10 cellular contexts compared by ENCODE assay signal in the genomic region with DNA sequence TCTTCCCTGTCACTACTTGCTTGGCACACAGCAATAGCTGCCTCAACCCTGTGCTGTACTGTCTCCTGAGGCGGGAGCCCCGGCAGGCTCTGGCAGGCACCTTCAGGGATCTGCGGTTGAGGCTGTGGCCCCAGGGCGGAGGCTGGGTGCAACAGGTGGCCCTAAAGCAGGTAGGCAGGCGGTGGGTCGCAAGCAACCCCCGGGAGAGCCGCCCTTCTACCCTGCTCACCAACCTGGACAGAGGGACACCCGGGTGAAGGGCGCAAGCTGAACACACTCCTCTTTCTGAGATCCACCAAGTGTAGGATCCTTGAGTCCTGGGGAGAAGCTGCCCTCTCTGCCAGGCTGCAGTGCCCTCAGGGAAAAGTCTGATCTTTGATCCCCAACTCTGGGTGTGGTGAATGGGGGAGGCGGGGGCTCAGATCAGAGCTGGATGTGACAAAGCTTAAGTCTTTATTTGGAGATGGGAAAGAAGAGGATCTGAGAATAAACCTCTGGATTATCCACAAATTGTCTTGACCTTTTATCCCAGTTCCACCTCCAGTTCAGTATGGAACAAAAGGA. TPM values are rescaled to one million over a fixed set of nuclear protein-coding genes. Genes with fewer than 3 reads are reported as not detected.
DNase-seq lines count a peak whose midpoint lies in the region; ATAC-seq, FAIRE-seq and TF ChIP-seq lines count a peak whose summit lies in the region.
"Had no signal": no experiment of that assay in that cellular context is flagged by ENCODE, and none has a peak within 500 bp of the region (broad histone marks: within the 10 kb centered on the region; RNA-seq: fewer than 3 reads in every experiment).

No MANE protein-coding gene starts in this region.

- intact Hi-C loops in activated CD4-positive, alpha-beta T cell treated with anti-CD3 and anti-CD28 coated beads for 36 hours (cut with DNase I, micrococcal nuclease), result no loop called here
- intact Hi-C loops in OCI-LY7 (cut with micrococcal nuclease; ENCODE audit: unreplicated experiment) (no loop called here), dorsolateral prefrontal cortex (cut with DNase I) (no loop called here)

- no peaks in the 10 kb centered on the region for H3K27me3 ChIP-seq in dorsolateral prefrontal cortex
- H3K27me3 ChIP-seq: adrenal gland had no signal

- DNase-seq in activated CD4-positive, alpha-beta T cell treated with anti-CD3 and anti-CD28 coated beads for 36 hours, result peak; percentile 22
- DNase-seq in activated CD4-positive, alpha-beta T cell treated with anti-CD3 and anti-CD28 coated beads for 4 hours, result no peak
- DNase-seq in OCI-LY7 (ENCODE audit: low spot score) (no peak), dorsolateral prefrontal cortex (peak in 1 of 10 donors; percentile 42), ACHN (no peak), GM12891 (ENCODE audit: insufficient read length, low spot score) (no peak), glutamatergic neuron (no peak)
- DNase-seq: adrenal gland, NCI-H748 treated with DMSO at 0.1 percent for 48 hours had no signal

- ATAC-seq in activated CD4-positive, alpha-beta T cell treated with anti-CD3 and anti-CD28 coated beads for 36 hours, result no peak
- ATAC-seq in stimulated activated memory B cell treated with anti-CD40 and anti-IgM and Interleukin-4, amounts not matched to agents 10 μg/mL and 1 μg/mL and 100 μg/mL, for 72 hours, result no peak

- TF ChIP-seq POLR2A in GM12891 (IDR thresholded peaks at IDR 0.05; ENCODE audit: low read depth, low read length), result no peak

- POLR2A ChIA-PET in activated CD4-positive, alpha-beta T cell treated with anti-CD3 and anti-CD28 coated beads for 36 hours (lab: Charles Lee), result interaction anchor here (0.6 to 1.0 kb wide), 2 partner anchors 36 to 268 kb away, joined by 3 read pairs; partner anchors contain the start of gene ARHGEF2
- POLR2A ChIA-PET in OCI-LY7 (lab: Charles Lee), result interaction anchor here (1.0 to 4.3 kb wide), 3 partner anchors 12 to 40 kb away, joined by 4 to 34 read pairs (median 32); partner anchors contain the start of gene ARHGEF2

- FAIRE-seq in GM12891 (lab: Jason Lieb, UNC), result no peak

- CTCF ChIA-PET in activated CD4-positive, alpha-beta T cell treated with anti-CD3 and anti-CD28 coated beads for 36 hours (lab: Charles Lee), result interaction anchor here (0.5 to 3.0 kb wide), 5 partner anchors 9 to 50 kb away, joined by 3 to 18 read pairs (median 4); partner anchors contain the start of gene KHDC4
- CTCF ChIA-PET in OCI-LY7 (lab: Charles Lee; ENCODE audit: unreplicated experiment), result interaction anchor here (0.6 to 2.8 kb wide), 2 partner anchors 36 to 47 kb away, joined by 4 to 8 read pairs; partner anchors contain the start of gene ARHGEF2

- H3K4me2 ChIP-seq in OCI-LY7 (ENCODE audit: low read length), result peak overlapping the region; percentile 27

- no peak overlapping the region for H2AFZ ChIP-seq in OCI-LY7 (ENCODE audit: low read length)

- H3K27me3 Mint-ChIP-seq in activated CD4-positive, alpha-beta T cell treated with anti-CD3 and anti-CD28 coated beads for 36 hours, result no peaks in the 10 kb centered on the region
- no peaks in the 10 kb centered on the region for H3K27me3 Mint-ChIP-seq in stimulated activated memory B cell treated with anti-CD40 and anti-IgM and Interleukin-4, amounts not matched to agents 10 μg/mL and 1 μg/mL and 100 μg/mL, for 72 hours
- H3K27me3 Mint-ChIP-seq in glutamatergic neuron (ENCODE audit: unreplicated experiment), result peaks cover 4% of the 10 kb centered on the region

- H3K27ac ChIP-seq in OCI-LY7 (ENCODE audit: low read depth, low read length, poor library complexity, severe bottlenecking), result peak overlapping the region; percentile 96
- H3K27ac ChIP-seq in dorsolateral prefrontal cortex, result peak overlapping the region in 37 of 59 donors; percentile 4 to 83 (median 49)

- H3K27ac Mint-ChIP-seq in activated CD4-positive, alpha-beta T cell treated with anti-CD3 and anti-CD28 coated beads for 36 hours, result peak overlapping the region; percentile 92
- peak overlapping the region; percentile 88 for H3K27ac Mint-ChIP-seq in stimulated activated memory B cell treated with anti-CD40 and anti-IgM and Interleukin-4, amounts not matched to agents 10 μg/mL and 1 μg/mL and 100 μg/mL, for 72 hours
- H3K27ac Mint-ChIP-seq in glutamatergic neuron (ENCODE audit: unreplicated experiment), result no peak overlapping the region

- peaks cover 13% of the 10 kb centered on the region for H3K36me3 ChIP-seq in OCI-LY7 (ENCODE audit: insufficient read depth, low read length)

- H3K36me3 Mint-ChIP-seq in activated CD4-positive, alpha-beta T cell treated with anti-CD3 and anti-CD28 coated beads for 36 hours (ENCODE audit: low read depth), result peaks cover 29% of the 10 kb centered on the region
- H3K36me3 Mint-ChIP-seq in stimulated activated memory B cell treated with anti-CD40 and anti-IgM and Interleukin-4, amounts not matched to agents 10 μg/mL and 1 μg/mL and 100 μg/mL, for 72 hours, result peaks cover 14% of the 10 kb centered on the region
- no peaks in the 10 kb centered on the region for H3K36me3 Mint-ChIP-seq in glutamatergic neuron (ENCODE audit: unreplicated experiment)

- no TSS peak for BruUV-seq in OCI-LY7 (replicated peaks; lab: Mats Ljungman, UMichigan)

- no peaks in the 10 kb centered on the region for H3K9me3 ChIP-seq in OCI-LY7 (ENCODE audit: low read length)
- H3K9me3 ChIP-seq: adrenal gland had no signal

- no peaks in the 10 kb centered on the region for H3K9me3 Mint-ChIP-seq in activated CD4-positive, alpha-beta T cell treated with anti-CD3 and anti-CD28 coated beads for 36 hours (ENCODE audit: low read depth)
- H3K9me3 Mint-ChIP-seq in stimulated activated memory B cell treated with anti-CD40 and anti-IgM and Interleukin-4, amounts not matched to agents 10 μg/mL and 1 μg/mL and 100 μg/mL, for 72 hours, result no peaks in the 10 kb centered on the region
- H3K9me3 Mint-ChIP-seq in glutamatergic neuron (ENCODE audit: unreplicated experiment), result peaks cover 2% of the 10 kb centered on the region

- TF ChIP-seq CTCF in OCI-LY7 (conservative IDR thresholded peaks at IDR 0.05; ENCODE audit: low read length) (no peak), dorsolateral prefrontal cortex (IDR thresholded peaks at IDR 0.05 in 54 of 56, conservative IDR thresholded peaks at IDR 0.05 in 2 of 56; ENCODE audit: low read depth in 1 of 56, partially characterized antibody in 56 of 56) (no peak), glutamatergic neuron (IDR thresholded peaks at IDR 0.05; ENCODE audit: partially characterized antibody, unreplicated experiment) (no peak)

- in situ Hi-C loops in ACHN (cut with HindIII; ENCODE audit: low pct_ligation_motif_present, low pct_unique_long_range_greater_than_20kb, low sequenced_read_pairs), result no loop called here

- no peak overlapping the region for H3K4me3 Mint-ChIP-seq in activated CD4-positive, alpha-beta T cell treated with anti-CD3 and anti-CD28 coated beads for 36 hours
- H3K4me3 Mint-ChIP-seq in stimulated activated memory B cell treated with anti-CD40 and anti-IgM and Interleukin-4, amounts not matched to agents 10 μg/mL and 1 μg/mL and 100 μg/mL, for 72 hours, result peak overlapping the region; percentile 47
- H3K4me3 Mint-ChIP-seq in glutamatergic neuron (ENCODE audit: unreplicated experiment), result no peak overlapping the region

- H3K4me3 ChIP-seq in OCI-LY7 (ENCODE audit: low read depth, low read length, poor library complexity, severe bottlenecking), result no peak overlapping the region
- H3K4me3 ChIP-seq in dorsolateral prefrontal cortex, result no peak overlapping the region
- H3K4me3 ChIP-seq: adrenal gland had no signal

- H3K79me2 ChIP-seq in OCI-LY7 (ENCODE audit: insufficient read depth, low read depth, low read length), result no peaks in the 10 kb centered on the region

- H3K4me1 Mint-ChIP-seq in activated CD4-positive, alpha-beta T cell treated with anti-CD3 and anti-CD28 coated beads for 36 hours, result peaks cover 78% of the 10 kb centered on the region
- peaks cover 85% of the 10 kb centered on the region for H3K4me1 Mint-ChIP-seq in stimulated activated memory B cell treated with anti-CD40 and anti-IgM and Interleukin-4, amounts not matched to agents 10 μg/mL and 1 μg/mL and 100 μg/mL, for 72 hours
- H3K4me1 Mint-ChIP-seq in glutamatergic neuron (ENCODE audit: low read depth, unreplicated experiment), result peaks cover 1% of the 10 kb centered on the region

- H3K4me1 ChIP-seq in OCI-LY7 (ENCODE audit: insufficient read depth, low read length, poor library complexity, severe bottlenecking), result peaks cover 90% of the 10 kb centered on the region

- no peaks in the 10 kb centered on the region for H4K20me1 ChIP-seq in OCI-LY7 (ENCODE audit: insufficient read depth, low read length)

- no peaks in the 10 kb centered on the region for H3K9me2 ChIP-seq in OCI-LY7 (ENCODE audit: insufficient read depth, low read length)

TF ChIP-seq in GM12891, 5 proteins besides CTCF, POLR2A, EP300 and RAD21:
- no peak for TF ChIP-seq TAF1 (IDR thresholded peaks at IDR 0.05; ENCODE audit: low read depth, low read length)

RNA-seq across cellular contexts. Expression of gene RXFP4, which starts 1.2 kb away (rescaled TPM):
- total RNA-seq in activated CD4-positive, alpha-beta T cell treated with anti-CD3 and anti-CD28 coated beads for 36 hours, result not detected
- 3.0 TPM in 1 of 2 replicates, not detected in the other for total RNA-seq in OCI-LY7 (2014; rRNA removed; shearing (Covaris generic))
- total RNA-seq in OCI-LY7 (2022), result 0.34 TPM in 1 of 2 replicates, not detected in the other
- not detected for total RNA-seq in dorsolateral prefrontal cortex
- polyA plus RNA-seq in GM12891 (2012; ENCODE audit: low read depth, missing spikeins), result not detected
- total RNA-seq in glutamatergic neuron (ENCODE audit: unreplicated experiment), result not detected
- total RNA-seq: adrenal gland had no signal
- polyA plus RNA-seq: adrenal gland had no signal

RNA-seq across cellular contexts. Expression of gene KHDC4, which starts 8.4 kb away (rescaled TPM):
- total RNA-seq in activated CD4-positive, alpha-beta T cell treated with anti-CD3 and anti-CD28 coated beads for 36 hours, result 10 to 100 TPM; 68.7 to 97.5 TPM
- total RNA-seq in OCI-LY7 (2014; rRNA removed; shearing (Covaris generic)), result 84.6 and 88.9 TPM in 2 replicates
- total RNA-seq in OCI-LY7 (2022) (121 and 127 TPM in 2 replicates), dorsolateral prefrontal cortex (10 to 100 TPM; 33.7 to 80.2 (median 50.9) TPM), glutamatergic neuron (ENCODE audit: unreplicated experiment) (51.8 TPM)
- 27.8 TPM for polyA plus RNA-seq in GM12891 (2012; ENCODE audit: low read depth, missing spikeins)

RNA-seq across cellular contexts. Expression of gene RIT1, which starts 31.5 kb away (rescaled TPM):
- total RNA-seq in activated CD4-positive, alpha-beta T cell treated with anti-CD3 and anti-CD28 coated beads for 36 hours, result 10 to 100 TPM; 20.3 to 23.0 TPM
- total RNA-seq in OCI-LY7 (2014; rRNA removed; shearing (Covaris generic)), result 15.9 and 17.2 TPM in 2 replicates
- total RNA-seq in OCI-LY7 (2022), result 20.8 and 21.0 TPM in 2 replicates
- total RNA-seq in dorsolateral prefrontal cortex, result 10 to 100 TPM; 13.3 to 34.9 (median 21.2) TPM
- polyA plus RNA-seq in GM12891 (2012; ENCODE audit: low read depth, missing spikeins), result 19.1 TPM
- total RNA-seq in glutamatergic neuron (ENCODE audit: unreplicated experiment), result 35.9 TPM

RNA-seq across cellular contexts. Expression of gene ARHGEF2, which starts 35.7 kb away (rescaled TPM):
- total RNA-seq in activated CD4-positive, alpha-beta T cell treated with anti-CD3 and anti-CD28 coated beads for 36 hours, result 100 to 1,000 TPM; 135 to 216 TPM
- total RNA-seq in OCI-LY7 (2014; rRNA removed; shearing (Covaris generic)), result 78.8 and 106 TPM in 2 replicates
- total RNA-seq in OCI-LY7 (2022), result 133 and 139 TPM in 2 replicates
- 100 to 1,000 TPM; 113 to 323 (median 165) TPM for total RNA-seq in dorsolateral prefrontal cortex
- 45.2 TPM for polyA plus RNA-seq in GM12891 (2012; ENCODE audit: low read depth, missing spikeins)
- 222 TPM for total RNA-seq in glutamatergic neuron (ENCODE audit: unreplicated experiment)
